Comparison of ENCODE assay signal across 1 cellular context in the genomic region with DNA sequence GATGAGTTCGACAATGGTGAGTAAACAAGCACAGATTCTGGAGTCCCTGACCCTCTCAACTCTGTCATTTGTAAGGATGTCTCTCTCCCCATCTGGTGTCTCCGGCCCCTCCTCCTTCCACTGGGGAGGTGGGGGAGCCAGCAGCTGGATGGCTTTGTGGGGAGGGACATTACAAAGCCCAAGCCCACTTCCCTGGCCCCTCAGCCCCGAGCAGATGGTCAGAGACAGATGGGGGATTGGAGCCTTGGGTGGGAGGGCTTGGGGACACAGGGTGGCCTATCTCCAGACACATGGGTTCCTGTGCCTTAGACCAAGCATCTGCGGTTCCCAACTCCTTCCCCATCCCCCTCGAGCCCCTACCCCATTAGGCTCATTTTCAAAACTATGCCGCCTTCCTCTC.
TF ChIP-seq lines count a peak whose summit lies in the region.

No MANE protein-coding gene starts in this region.

TF ChIP-seq in HEK293T, 16 proteins besides CTCF, POLR2A, EP300 and RAD21:
- TF ChIP-seq BHLHE40 (IDR thresholded peaks at IDR 0.05; ENCODE audit: borderline replicate concordance), result no peak
- no peak for TF ChIP-seq TARDBP (IDR thresholded peaks at IDR 0.05)
- no peak for TF ChIP-seq HDGF (IDR thresholded peaks at IDR 0.05; ENCODE audit: borderline replicate concordance)
- TF ChIP-seq LEF1 (IDR thresholded peaks at IDR 0.05; ENCODE audit: borderline replicate concordance), result no peak
- TF ChIP-seq SUZ12 (IDR thresholded peaks at IDR 0.05), result no peak
- no peak for TF ChIP-seq CTBP1 (IDR thresholded peaks at IDR 0.05; ENCODE audit: borderline replicate concordance)
- TF ChIP-seq PKNOX1 (IDR thresholded peaks at IDR 0.05), result no peak
- TF ChIP-seq ELF4 (IDR thresholded peaks at IDR 0.05), result no peak
- TF ChIP-seq NFRKB (IDR thresholded peaks at IDR 0.05), result no peak
- TF ChIP-seq ARNT (IDR thresholded peaks at IDR 0.05), result no peak
- no peak for TF ChIP-seq SP1 (IDR thresholded peaks at IDR 0.05)
- TF ChIP-seq L3MBTL2 (conservative IDR thresholded peaks at IDR 0.05), result no peak
- no peak for TF ChIP-seq FOXA1 (IDR thresholded peaks at IDR 0.05)
